Comparison of ENCODE assay signal across 9 cellular contexts in the genomic region with DNA sequence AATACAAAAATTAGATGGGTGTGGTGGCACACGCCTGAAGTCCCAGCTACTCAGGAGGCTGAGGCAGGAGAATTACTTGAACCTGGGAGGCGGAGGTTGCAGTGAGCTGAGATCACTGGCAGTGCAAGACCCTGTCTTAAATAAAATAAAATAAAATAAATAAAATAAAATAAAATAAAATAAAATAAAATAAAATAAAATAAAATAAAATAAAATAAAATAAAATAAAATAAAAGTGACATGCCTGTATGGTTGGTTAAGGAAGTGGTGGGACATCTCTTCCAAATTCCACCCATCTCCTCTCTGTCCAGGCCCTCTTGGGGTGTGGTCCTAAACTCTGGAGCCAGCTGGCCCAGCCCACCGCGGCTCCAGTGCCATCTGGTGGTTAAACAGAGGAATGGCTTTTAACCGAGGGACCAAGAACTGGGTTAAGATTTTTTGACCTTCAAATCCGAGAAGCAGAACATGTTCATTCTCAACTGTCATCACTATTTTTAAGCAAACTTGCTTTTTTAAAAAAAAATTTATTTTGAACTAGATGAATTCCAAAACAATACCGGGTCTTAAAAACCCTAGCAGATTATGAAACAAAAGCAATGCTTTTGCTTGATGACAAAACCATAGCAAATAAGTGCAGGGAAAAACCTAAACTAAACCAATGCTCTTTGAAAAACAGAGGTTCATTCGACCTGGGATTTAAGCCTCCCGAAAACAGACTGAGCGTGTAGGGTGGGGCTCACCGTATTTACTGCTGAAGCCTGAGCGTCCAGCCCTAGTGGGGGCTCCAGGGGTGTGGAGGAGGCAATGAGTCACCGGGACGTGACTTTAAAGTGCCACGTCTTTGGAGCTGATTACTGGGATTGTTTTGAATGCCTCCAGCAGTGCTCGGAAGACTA.
DNase-seq lines count a peak whose midpoint lies in the region; ATAC-seq and TF ChIP-seq lines count a peak whose summit lies in the region.
"Had no signal": no experiment of that assay in that cellular context is flagged by ENCODE, and none has a peak within 500 bp of the region (broad histone marks: within the 10 kb centered on the region; RNA-seq: fewer than 3 reads in every experiment).

No MANE protein-coding gene starts in this region.

- DNase-seq in AG09309 (ENCODE audit: low read depth) (peak; percentile 16), GM12864 (ENCODE audit: low read depth) (no peak), HuH-7.5 (ENCODE audit: low spot score) (peak; percentile 35), SK-MEL-5 (ENCODE audit: low read depth, low spot score) (peak; percentile 78), kidney epithelial cell (ENCODE audit: low read depth) (no peak)
- peak; percentile 14 for DNase-seq in stimulated activated CD8-positive, alpha-beta memory T cell treated with anti-CD3 and anti-CD28 coated beads, Interleukin-12 subunit alpha, Interleukin-12 subunit beta, amount 100 ng/mL, for 1 hour (ENCODE audit: low read depth)

- H3K27me3 Mint-ChIP-seq in brain: peaks cover 6% of the 10 kb centered on the region

- peak overlapping the region; percentile 35 for H3K4me3 ChIP-seq in AG09309 (ENCODE audit: control insufficient read depth, low read depth, low read length)
- H3K4me3 ChIP-seq in GM12864 (ENCODE audit: low read depth, low read length): no peak overlapping the region
- H3K4me3 ChIP-seq in kidney epithelial cell (ENCODE audit: low read depth, low read length): peak overlapping the region; percentile 20

- H3K36me3 ChIP-seq in kidney epithelial cell (ENCODE audit: control insufficient read depth, insufficient read depth, low read length): no peaks in the 10 kb centered on the region

- no peaks in the 10 kb centered on the region for H3K27me3 ChIP-seq in kidney epithelial cell (ENCODE audit: control insufficient read depth, insufficient read depth, low read length)

- TF ChIP-seq CTCF in AG09309 (IDR thresholded peaks at IDR 0.05; ENCODE audit: control insufficient read depth, insufficient read depth, low read depth, low read length, missing control alignments) (peak; percentile 91), GM12864 (IDR thresholded peaks at IDR 0.05; ENCODE audit: low read depth, low read length, missing control alignments) (peak; percentile 76), brain (conservative IDR thresholded peaks at IDR 0.05) (peak; percentile 61 to 77), kidney epithelial cell (IDR thresholded peaks at IDR 0.05; ENCODE audit: insufficient read depth, low read length, poor library complexity, severe bottlenecking) (peak; percentile 86)

- no peak overlapping the region for H3K27ac Mint-ChIP-seq in brain

- no peaks in the 10 kb centered on the region for H3K9me3 Mint-ChIP-seq in brain
- H3K9me3 Mint-ChIP-seq: IgD-negative memory B cell had no signal

- in situ Hi-C loops in SK-MEL-5 (cut with HindIII; ENCODE audit: low pct_unique_long_range_greater_than_20kb, low sequenced_read_pairs): no loop called here

- H3K4me3 Mint-ChIP-seq in brain: no peak overlapping the region
- H3K4me3 Mint-ChIP-seq: IgD-negative memory B cell had no signal

- peaks cover 4% of the 10 kb centered on the region for H3K4me1 Mint-ChIP-seq in brain

- H3K36me3 Mint-ChIP-seq in brain: peaks cover 7% of the 10 kb centered on the region
- H3K36me3 Mint-ChIP-seq: IgD-negative memory B cell had no signal

- no peak for ATAC-seq in GM19397 (IDR thresholded peaks at IDR 0.05; ENCODE audit: unreplicated experiment)

Comparison
In these comparisons a context has a peak if more than half of its experiments do, and no peak if none do; other contexts are left out.
1. DNase-seq: peak in AG09309 (single experiment), HuH-7.5 (single experiment), SK-MEL-5 (single experiment) and stimulated activated CD8-positive, alpha-beta memory T cell treated with anti-CD3 and anti-CD28 coated beads, Interleukin-12 subunit alpha, Interleukin-12 subunit beta, amount 100 ng/mL, for 1 hour (single experiment); none in GM12864 (single experiment) and kidney epithelial cell (single experiment).
2. Peak in every context shown above with its lines, with median percentiles within 50 percentile points of each other: CTCF ChIP-seq.